ENCODE assay signal across 23 cellular contexts in genomic region chr7:96558530-96558929, GRCh38.
"Had no signal": no experiment of that assay in that cellular context is flagged by ENCODE, and none has a peak within 500 bp of the region (broad histone marks: within the 10 kb centered on the region; RNA-seq: fewer than 3 reads in every experiment).

No MANE protein-coding gene starts in this region.

- H3K27me3 ChIP-seq: breast epithelium, gastroesophageal sphincter, hepatocyte, thyroid gland had no signal

- H3K4me3 ChIP-seq: breast epithelium, gastroesophageal sphincter, hepatocyte, lower lobe of right lung, thyroid gland had no signal

- H3K79me2 ChIP-seq: hepatocyte had no signal

- DNase-seq: activated CD4-positive, alpha-beta memory T cell treated with anti-CD3 and anti-CD28 coated beads for 36 hours; activated CD4-positive, alpha-beta T cell treated with anti-CD3 and anti-CD28 coated beads for 36 hours; activated naive CD4-positive, alpha-beta T cell; activated naive CD8-positive, alpha-beta T cell treated with anti-CD3 and anti-CD28 coated beads, Interleukin-2, amount 10 ng/mL, durations not matched to agents 7 days and 5 days; activated T-cell treated with anti-CD3 and anti-CD28 coated beads, Interleukin-2, amount 50 U/mL, for 1 hour; anterior cingulate cortex; dermis blood vessel endothelial cell; effector memory CD8-positive, alpha-beta T cell; left cardiac atrium; lower lobe of right lung; natural killer cell; stimulated activated CD4-positive, alpha-beta T cell treated with anti-CD3 and anti-CD28 coated beads, Interleukin-12 subunit alpha, Interleukin-12 subunit beta, amount 100 ng/mL, for 4 hours; stimulated activated CD4-positive, alpha-beta T cell treated with anti-CD3 and anti-CD28 coated beads, Interleukin-1b, Interleukin-23, amount 100 ng/mL, for 48 hours; stimulated activated CD8-positive, alpha-beta memory T cell treated with anti-CD3 and anti-CD28 coated beads, Interleukin-4, amount 100 ng/mL, for 48 hours; stimulated activated naive CD4-positive, alpha-beta T cell; T-cell; thyroid gland had no signal

- H3K4me2 ChIP-seq: hepatocyte had no signal

- H3K9me3 ChIP-seq: breast epithelium, gastroesophageal sphincter, lower lobe of right lung, thyroid gland had no signal

- H3K4me1 ChIP-seq: breast epithelium, gastroesophageal sphincter, lower lobe of right lung, thyroid gland had no signal

- H2AFZ ChIP-seq: hepatocyte had no signal

- FAIRE-seq: islet of Langerhans had no signal

- H3K36me3 ChIP-seq: breast epithelium, gastroesophageal sphincter, lower lobe of right lung, thyroid gland had no signal

- H3K27ac ChIP-seq: breast epithelium, gastroesophageal sphincter, hepatocyte, lower lobe of right lung, thyroid gland had no signal

- ATAC-seq: activated CD4-positive, alpha-beta T cell treated with anti-CD3 and anti-CD28 coated beads for 36 hours; activated T-helper 17 cell treated with anti-CD3 and anti-CD28 coated beads, Interleukin-2, amount 50 U/mL, for 72 hours; effector memory CD8-positive, alpha-beta T cell; gastroesophageal sphincter; left cardiac atrium; lower lobe of right lung; natural killer cell; T-cell; WTC11 had no signal
